Comparison of ENCODE assay signal across 26 cellular contexts in genomic region chr9:135584371-135584770, GRCh38. TPM values are rescaled to one million over a fixed set of nuclear protein-coding genes. Genes with fewer than 3 reads are reported as not detected.
DNase-seq lines count a peak whose midpoint lies in the region; ATAC-seq and TF ChIP-seq lines count a peak whose summit lies in the region.
"Had no signal": no experiment of that assay in that cellular context is flagged by ENCODE, and none has a peak within 500 bp of the region (broad histone marks: within the 10 kb centered on the region; RNA-seq: fewer than 3 reads in every experiment).

No MANE protein-coding gene starts in this region.

- H3K9me3 ChIP-seq in sigmoid colon, result no peaks in the 10 kb centered on the region
- H3K9me3 ChIP-seq: A549, BE2C, Peyer's patch had no signal

- H3K27me3 ChIP-seq in sigmoid colon, result peaks cover 0 to 19% (median 0%) of the 10 kb centered on the region in 3 donors
- H3K27me3 ChIP-seq: BE2C, Peyer's patch had no signal

- H3K36me3 ChIP-seq in sigmoid colon, result no peaks in the 10 kb centered on the region
- H3K36me3 ChIP-seq: BE2C, Peyer's patch had no signal

- TF ChIP-seq CTCF in GM13976 (IDR thresholded peaks at IDR 0.05; ENCODE audit: borderline replicate concordance, control extremely low read depth, extremely low read depth, insufficient read depth, missing control alignments) (no peak), sigmoid colon (IDR thresholded peaks at IDR 0.05) (no peak)

- no peak for ATAC-seq in HG03565 (IDR thresholded peaks at IDR 0.05; ENCODE audit: unreplicated experiment)
- no peak for ATAC-seq in activated naive CD4-positive, alpha-beta T cell treated with anti-CD3 and anti-CD28 coated beads, Interleukin-2, amount 50 U/mL, for 72 hours
- ATAC-seq: A549 had no signal

- no peak overlapping the region for H3K27ac Mint-ChIP-seq in activated naive CD4-positive, alpha-beta T cell treated with anti-CD3 and anti-CD28 coated beads, Interleukin-2, amount 50 U/mL, for 72 hours
- H3K27ac Mint-ChIP-seq: CD4-positive, alpha-beta T cell; IgD-negative memory B cell had no signal

- TF ChIP-seq POLR2A in sigmoid colon (IDR thresholded peaks at IDR 0.05), result no peak

- peak; percentile 11 for DNase-seq in AG20443 (ENCODE audit: low spot score)
- peak; percentile 26 for DNase-seq in GM13976 (ENCODE audit: low spot score)
- peak; percentile 44 for DNase-seq in islet precursor cell
- peak; percentile 41 for DNase-seq in sigmoid colon
- no peak for DNase-seq in KG1 (lab: John Stamatoyannopoulos, UW)
- DNase-seq in NK-92 treated with Interleukin-12 subunit alpha and Interleukin-12 subunit beta, amount 100 ng/mL, for 24 hours (lab: John Stamatoyannopoulos, UW), result no peak
- no peak for DNase-seq in activated naive CD4-positive, alpha-beta T cell treated with anti-CD3 and anti-CD28 coated beads, Interleukin-2, amount 50 U/mL, for 72 hours (ENCODE audit: low spot score in 2 of 2)
- DNase-seq: BE2C, COR-L47, DMS 273 treated with DMSO at 0.1 percent for 48 hours, DMS79 treated with DMSO at 0.1 percent for 48 hours, Karpas-422, MV-4-11, NCI-H1105 treated with DMSO at 0.1 percent for 48 hours, NCI-H2029 treated with DMSO at 0.1 percent for 48 hours, NCI-H2171, NCI-H345, NCI-H524, NCI-H774 had no signal

- no peaks in the 10 kb centered on the region for H3K4me1 ChIP-seq in sigmoid colon
- H3K4me1 ChIP-seq: A549, Peyer's patch had no signal

- in situ Hi-C loops in GM13976 (cut with MboI; ENCODE audit: low sequenced_read_pairs, unreplicated experiment), result no loop called here

- no peak for TF ChIP-seq EP300 in sigmoid colon (IDR thresholded peaks at IDR 0.05)

- no peaks in the 10 kb centered on the region for H3K9me3 Mint-ChIP-seq in activated naive CD4-positive, alpha-beta T cell treated with anti-CD3 and anti-CD28 coated beads, Interleukin-2, amount 50 U/mL, for 72 hours
- H3K9me3 Mint-ChIP-seq: CD4-positive, alpha-beta T cell had no signal

- H3K36me3 Mint-ChIP-seq in activated naive CD4-positive, alpha-beta T cell treated with anti-CD3 and anti-CD28 coated beads, Interleukin-2, amount 50 U/mL, for 72 hours, result no peaks in the 10 kb centered on the region
- H3K36me3 Mint-ChIP-seq: IgD-negative memory B cell had no signal

- WGBS in sigmoid colon, 2 donors, result 45 to 65% methylated on average over 5 of the region's 5 CpGs

- no peak overlapping the region for H3K4me3 ChIP-seq in sigmoid colon
- H3K4me3 ChIP-seq: A549, Peyer's patch had no signal

- no peak overlapping the region for H3K27ac ChIP-seq in sigmoid colon
- H3K27ac ChIP-seq: A549, Peyer's patch had no signal

- intact Hi-C loops in sigmoid colon (cut with DNase I), result no loop called here

RNA-seq across cellular contexts. Expression of gene PAEP, which starts 22.8 kb away (rescaled TPM):
- not detected for total RNA-seq in sigmoid colon
- polyA plus RNA-seq in sigmoid colon, result not detected
- not detected for total RNA-seq in activated naive CD4-positive, alpha-beta T cell treated with anti-CD3 and anti-CD28 coated beads, Interleukin-2, amount 50 U/mL, for 72 hours
- total RNA-seq: CD4-positive, alpha-beta T cell; M059J; OCI-LY7; Peyer's patch had no signal
- polyA plus RNA-seq: A549, IgD-negative memory B cell had no signal

RNA-seq across cellular contexts. Expression of gene OBP2A, which starts 38.4 kb away (rescaled TPM):
- total RNA-seq in sigmoid colon, result not detected
- polyA plus RNA-seq in sigmoid colon, result not detected
- not detected for total RNA-seq in activated naive CD4-positive, alpha-beta T cell treated with anti-CD3 and anti-CD28 coated beads, Interleukin-2, amount 50 U/mL, for 72 hours
- total RNA-seq: CD4-positive, alpha-beta T cell; M059J; OCI-LY7; Peyer's patch had no signal
- polyA plus RNA-seq: A549, IgD-negative memory B cell had no signal

RNA-seq across cellular contexts. Expression of gene GLT6D1, which starts 55.0 kb away (rescaled TPM):
- total RNA-seq in sigmoid colon, result not detected
- polyA plus RNA-seq in sigmoid colon, result not detected
- total RNA-seq in activated naive CD4-positive, alpha-beta T cell treated with anti-CD3 and anti-CD28 coated beads, Interleukin-2, amount 50 U/mL, for 72 hours, result not detected
- total RNA-seq: CD4-positive, alpha-beta T cell; M059J; OCI-LY7; Peyer's patch had no signal
- polyA plus RNA-seq: A549, IgD-negative memory B cell had no signal

Comparison
In these comparisons a context has a peak if more than half of its experiments do, and no peak if none do; other contexts are left out.
1. DNase-seq: peak in AG20443 (single experiment), GM13976 (single experiment), islet precursor cell (single experiment) and sigmoid colon (single experiment); none in KG1 (single experiment), NK-92 treated with Interleukin-12 subunit alpha and Interleukin-12 subunit beta, amount 100 ng/mL, for 24 hours (single experiment) and activated naive CD4-positive, alpha-beta T cell treated with anti-CD3 and anti-CD28 coated beads, Interleukin-2, amount 50 U/mL, for 72 hours (0 of 2).